ENCODE assay signal across 1 cellular context in genomic region chr12:25449007-25449406, GRCh38.
TF ChIP-seq lines count a peak whose summit lies in the region.

No MANE protein-coding gene starts in this region.

TF ChIP-seq in SK-N-SH, 30 proteins besides CTCF, POLR2A, EP300 and RAD21 (continued from another document):
- TF ChIP-seq CHD2 (IDR thresholded peaks at IDR 0.05; ENCODE audit: low read length, partially characterized antibody) (no peak), GABPA (IDR thresholded peaks at IDR 0.05; ENCODE audit: low read depth) (no peak), MXI1 (IDR thresholded peaks at IDR 0.05; ENCODE audit: low read depth, low read length) (no peak), ELF1 (IDR thresholded peaks at IDR 0.05) (no peak), EZH2phosphoT487 (IDR thresholded peaks at IDR 0.05; ENCODE audit: borderline replicate concordance, low read depth) (no peak)
